Comparison of ENCODE assay signal across 23 cellular contexts in the genomic region with DNA sequence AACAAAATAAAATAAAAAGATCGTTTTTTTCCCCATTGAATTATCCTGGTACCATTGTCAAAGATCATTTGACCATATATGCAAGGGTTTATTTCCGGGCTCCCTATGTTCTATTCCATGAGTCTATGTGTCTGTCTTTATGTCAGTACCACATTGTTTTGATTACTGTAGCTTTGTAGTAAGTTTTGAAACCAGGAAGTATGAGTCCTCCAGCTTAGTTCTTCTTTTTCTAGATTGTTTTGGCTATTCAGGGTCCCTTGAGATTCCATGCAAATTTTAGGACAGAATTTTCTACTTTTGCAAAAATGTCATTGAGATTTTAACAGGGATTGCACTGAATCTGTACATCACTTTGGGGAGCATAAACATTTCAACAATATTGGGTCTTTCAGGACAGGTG.
"Had no signal": no experiment of that assay in that cellular context is flagged by ENCODE, and none has a peak within 500 bp of the region (broad histone marks: within the 10 kb centered on the region; RNA-seq: fewer than 3 reads in every experiment).

No MANE protein-coding gene starts in this region.

- H3K9me3 Mint-ChIP-seq: effector memory CD8-positive, alpha-beta T cell had no signal

- H3K27me3 ChIP-seq: esophagus squamous epithelium, ovary, right atrium auricular region, sigmoid colon, stomach, transverse colon had no signal

- H3K4me3 Mint-ChIP-seq: effector memory CD8-positive, alpha-beta T cell; nephron progenitor cell had no signal

- H3K27ac Mint-ChIP-seq: nephron progenitor cell; stimulated activated naive B cell treated with anti-CD40 and anti-IgM and Interleukin-4, amounts not matched to agents 10 μg/mL and 1 μg/mL and 100 μg/mL, for 72 hours had no signal

- H3K27ac ChIP-seq: epithelial cell of prostate, esophagus squamous epithelium, ovary, right atrium auricular region, sigmoid colon, skin epidermis, stomach, thoracic aorta, transverse colon had no signal

- ATAC-seq: effector memory CD8-positive, alpha-beta T cell; left cardiac atrium; left ventricle myocardium superior; naive thymus-derived CD4-positive, alpha-beta T cell; stimulated activated naive B cell treated with anti-CD40 and anti-IgM and Interleukin-4, amounts not matched to agents 10 μg/mL and 1 μg/mL and 100 μg/mL, for 72 hours had no signal

- H3K4me3 ChIP-seq: esophagus squamous epithelium, lung, ovary, right atrium auricular region, sigmoid colon, skin epidermis, stomach, thoracic aorta, transverse colon had no signal

- H3K36me3 ChIP-seq: esophagus squamous epithelium, ovary, right atrium auricular region, sigmoid colon, stomach, thoracic aorta, transverse colon had no signal

- H3K9me3 ChIP-seq: esophagus squamous epithelium, ovary, right atrium auricular region, sigmoid colon, stomach, thoracic aorta, transverse colon had no signal

- H3K4me1 ChIP-seq: right atrium auricular region, transverse colon had no signal

- DNase-seq: cortex of kidney; effector memory CD8-positive, alpha-beta T cell; esophagus squamous epithelium; foreskin fibroblast; kidney; left cardiac atrium; left ventricle myocardium superior; mesendoderm; naive thymus-derived CD4-positive, alpha-beta T cell; nephron progenitor cell; ovary; sigmoid colon; stimulated activated CD4-positive, alpha-beta T cell treated with anti-CD3 and anti-CD28 coated beads, Interleukin-2, amount 100 ng/mL, for 24 hours; stimulated activated CD4-positive, alpha-beta T cell treated with anti-CD3 and anti-CD28 coated beads, Interleukin-4, amount 100 ng/mL, for 4 hours; stimulated activated naive B cell treated with anti-CD40 and anti-IgM and Interleukin-4, amounts not matched to agents 10 μg/mL and 1 μg/mL and 100 μg/mL, for 72 hours; stomach; substantia nigra; transverse colon had no signal

- FAIRE-seq: kidney had no signal

- H3K27me3 Mint-ChIP-seq: effector memory CD8-positive, alpha-beta T cell; stimulated activated naive B cell treated with anti-CD40 and anti-IgM and Interleukin-4, amounts not matched to agents 10 μg/mL and 1 μg/mL and 100 μg/mL, for 72 hours had no signal
